Comparison of ENCODE assay signal across 8 cellular contexts in genomic region chr13:35953537-35954206, GRCh38.
A peak's percentile ranks its signal among the peaks of the same experiment; 100 is the strongest.
DNase-seq lines count a peak whose midpoint lies in the region; ATAC-seq and TF ChIP-seq lines count a peak whose summit lies in the region.

No MANE protein-coding gene starts in this region.

- H3K27me3 ChIP-seq in H9 (ENCODE audit: insufficient read depth, low read length) = no peaks in the 10 kb centered on the region
- H3K27me3 ChIP-seq in skeletal muscle tissue (ENCODE audit: control insufficient read depth in 3 of 3, insufficient read depth in 3 of 3, low read length in 3 of 3) = no peaks in the 10 kb centered on the region

- no peaks in the 10 kb centered on the region for H3K9me3 ChIP-seq in H9 (ENCODE audit: control insufficient read depth, low read depth, low read length)
- H3K9me3 ChIP-seq in skeletal muscle tissue (ENCODE audit: control insufficient read depth in 3 of 3, low read length in 3 of 3) = no peaks in the 10 kb centered on the region

- no peak overlapping the region for H2BK5ac ChIP-seq in H9 (ENCODE audit: insufficient read length, low read length)

- no peaks in the 10 kb centered on the region for H3K79me1 ChIP-seq in H9 (ENCODE audit: insufficient read depth, low read depth, low read length, poor library complexity, severe bottlenecking)

- H3K27me3 Mint-ChIP-seq in H9 (ENCODE audit: low read depth) (no peaks in the 10 kb centered on the region), brain (no peaks in the 10 kb centered on the region), immature natural killer cell (ENCODE audit: low read depth in 3 of 3) (no peaks in the 10 kb centered on the region)

- no peak for ATAC-seq in HG03039 (IDR thresholded peaks at IDR 0.05; ENCODE audit: unreplicated experiment)

- peaks cover 3 to 9% of the 10 kb centered on the region in 2 experiments for H3K4me1 Mint-ChIP-seq in H9
- peaks cover 74% of the 10 kb centered on the region for H3K4me1 Mint-ChIP-seq in brain
- no peaks in the 10 kb centered on the region for H3K4me1 Mint-ChIP-seq in immature natural killer cell

- no peaks in the 10 kb centered on the region for H4K20me1 ChIP-seq in H9 (ENCODE audit: control insufficient read depth, insufficient read depth, insufficient read length)

- H4K91ac ChIP-seq in H9 (ENCODE audit: insufficient read length, low read depth, low read length) = no peak overlapping the region

- no peaks in the 10 kb centered on the region for H3K79me2 ChIP-seq in H9 (ENCODE audit: insufficient read depth, low read length)

- no peak overlapping the region for H3K18ac ChIP-seq in H9 (ENCODE audit: insufficient read length, low read depth, low read length)

- no peak overlapping the region for H2AK5ac ChIP-seq in H9 (ENCODE audit: insufficient read length, low read length)

- DNase-seq in AG09309 (ENCODE audit: low read depth) = peak; percentile 85
- peak; percentile 75 for DNase-seq in H9
- peak; percentile 92 for DNase-seq in NCI-H2227 (lab: John Stamatoyannopoulos, UW; ENCODE audit: unreplicated experiment)
- peak; percentile 44 for DNase-seq in iPS DF 4.7 (ENCODE audit: extremely low read depth, low spot score)
- no peak for DNase-seq in immature natural killer cell

- H3K4me3 Mint-ChIP-seq in H9 = no peak overlapping the region
- H3K4me3 Mint-ChIP-seq in brain = peak overlapping the region; percentile 58 to 83 (median 77)
- H3K4me3 Mint-ChIP-seq in immature natural killer cell = no peak overlapping the region

- H3K4me3 ChIP-seq in AG09309 (ENCODE audit: control insufficient read depth, low read depth, low read length) (no peak overlapping the region), skeletal muscle tissue (ENCODE audit: low read length in 3 of 3) (peak overlapping the region; percentile 16 to 61 (median 18))

- H3K23me2 ChIP-seq in H9 (ENCODE audit: insufficient read length, low read depth, low read length, poor library complexity, severe bottlenecking) = no peaks in the 10 kb centered on the region

- H3K56ac ChIP-seq in H9 (ENCODE audit: insufficient read length, low read depth, low read length) = no peak overlapping the region

- H3K4me1 ChIP-seq in H9 (ENCODE audit: insufficient read depth, low read length) (no peaks in the 10 kb centered on the region), skeletal muscle tissue (ENCODE audit: control insufficient read depth in 3 of 3, insufficient read depth in 3 of 3, low read length in 3 of 3) (peaks cover 7 to 17% (median 8%) of the 10 kb centered on the region in 3 donors)

- WGBS in H9 (ENCODE audit: extremely low coverage, insufficient read length, low lambda C conversion rate) = no CpG with 5 or more reads among the region's 12 CpGs

- no peaks in the 10 kb centered on the region for H3K36me3 Mint-ChIP-seq in H9 (ENCODE audit: insufficient read depth in 1 of 3, low read depth in 3 of 3)
- peaks cover 12% of the 10 kb centered on the region for H3K36me3 Mint-ChIP-seq in brain
- H3K36me3 Mint-ChIP-seq in immature natural killer cell = no peaks in the 10 kb centered on the region

- no peaks in the 10 kb centered on the region for H3K36me3 ChIP-seq in skeletal muscle tissue (ENCODE audit: control insufficient read depth in 3 of 3, insufficient read depth in 3 of 3, low read length in 3 of 3)

- no peak overlapping the region for H3K4ac ChIP-seq in H9 (ENCODE audit: low read depth, low read length)

- H3K4me2 ChIP-seq in H9 (ENCODE audit: insufficient read depth, insufficient read length, low read length) = peak overlapping the region; percentile 4

- no peak overlapping the region for H2BK15ac ChIP-seq in H9 (ENCODE audit: low read depth, low read length)

- no peak overlapping the region for H3K23ac ChIP-seq in H9 (ENCODE audit: insufficient read length, low read depth, low read length)

- no peak overlapping the region for H3K14ac ChIP-seq in H9 (ENCODE audit: insufficient read depth, low read length)

- H4K8ac ChIP-seq in H9 (replicated peaks; ENCODE audit: insufficient read length, low read depth, low read length) = no peak overlapping the region

- H2BK120ac ChIP-seq in H9 (ENCODE audit: low read depth, low read length, poor library complexity, severe bottlenecking) = no peak overlapping the region

- H2BK20ac ChIP-seq in H9 (ENCODE audit: low read depth, low read length, poor library complexity, severe bottlenecking) = no peak overlapping the region

- no peak overlapping the region for H3K9ac ChIP-seq in H9 (ENCODE audit: extremely low read depth, insufficient read length, low read length)
- H3K9ac ChIP-seq in skeletal muscle tissue (ENCODE audit: low read depth in 1 of 3, low read length in 3 of 3) = no peak overlapping the region

- H3K27ac ChIP-seq in H9 (ENCODE audit: insufficient read length, low read depth, low read length) (no peak overlapping the region), skeletal muscle tissue (ENCODE audit: low read depth, low read length) (no peak overlapping the region)

- H4K5ac ChIP-seq in H9 (ENCODE audit: insufficient read length, low read depth, low read length) = no peak overlapping the region

- H3K9me3 Mint-ChIP-seq in H9 = no peaks in the 10 kb centered on the region
- H3K9me3 Mint-ChIP-seq in brain = no peaks in the 10 kb centered on the region
- H3K9me3 Mint-ChIP-seq in immature natural killer cell = peaks cover 0 to 16% (median 3%) of the 10 kb centered on the region in 6 donors

- H3K27ac Mint-ChIP-seq in H9 (peak overlapping the region in 2 of 3 experiments; percentile 35 to 78; a peak in 4 of 7 replicates), brain (peak overlapping the region; percentile 89 to 98 (median 94)), immature natural killer cell (no peak overlapping the region)

- no peak overlapping the region for H2BK12ac ChIP-seq in H9 (ENCODE audit: insufficient read length, low read depth, low read length)

- no peak overlapping the region for H3T11ph ChIP-seq in H9 (ENCODE audit: low read length)

- H2AFZ ChIP-seq in H9 (ENCODE audit: low read length) = peak overlapping the region; percentile 9

- TF ChIP-seq CTCF in AG09309 (IDR thresholded peaks at IDR 0.05; ENCODE audit: control insufficient read depth, insufficient read depth, low read depth, low read length, missing control alignments) (peak; percentile 77), H9 (conservative IDR thresholded peaks at IDR 0.05) (peak; percentile 89), brain (conservative IDR thresholded peaks at IDR 0.05) (peak; percentile 69 to 86)

Comparison
In these comparisons a context has a peak if more than half of its experiments do, and no peak if none do; other contexts are left out.
1. DNase-seq: peak in AG09309 (single experiment), H9 (single experiment), NCI-H2227 (single experiment) and iPS DF 4.7 (single experiment); none in immature natural killer cell (0 of 3).
2. H3K27ac Mint-ChIP-seq: peak in H9 (2 of 3) and brain (5 of 5); none in immature natural killer cell (0 of 6).
3. H3K4me3 Mint-ChIP-seq: peak in brain (5 of 5); none in H9 (0 of 2) and immature natural killer cell (0 of 5).
4. Peak in every context shown above with its lines, with median percentiles within 50 percentile points of each other: CTCF ChIP-seq.